Comparison of ENCODE assay signal across 8 cellular contexts in the genomic region with DNA sequence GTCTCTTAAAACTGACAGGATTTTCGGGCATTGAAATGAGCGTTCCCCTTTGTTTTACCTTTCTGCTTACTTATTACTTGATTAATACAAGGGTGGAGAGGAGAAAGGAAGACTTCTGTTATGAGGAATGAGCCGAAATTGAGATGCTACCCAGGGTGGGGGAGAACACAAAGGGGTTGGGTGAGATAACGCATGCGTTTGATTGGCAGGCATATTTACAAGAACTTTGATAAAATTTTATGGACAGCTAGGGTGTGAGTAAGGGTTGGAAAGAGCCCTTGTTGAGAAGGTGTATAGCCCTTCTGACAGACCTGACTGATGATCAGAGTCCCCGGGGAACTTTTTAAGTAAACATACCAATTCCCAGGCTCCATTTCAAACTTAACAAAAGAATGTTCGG. TPM values are rescaled to one million over a fixed set of nuclear protein-coding genes. Genes with fewer than 3 reads are reported as not detected.
DNase-seq lines count a peak whose midpoint lies in the region; ATAC-seq and TF ChIP-seq lines count a peak whose summit lies in the region.

No MANE protein-coding gene starts in this region.

- TF ChIP-seq CTCF in right lobe of liver (IDR thresholded peaks at IDR 0.05) = no peak
- TF ChIP-seq CTCF in upper lobe of right lung (IDR thresholded peaks at IDR 0.05) = no peak

- no peak for ATAC-seq in right lobe of liver
- no peak for ATAC-seq in upper lobe of right lung

- H3K27ac ChIP-seq in HUES6 (ENCODE audit: low read depth, low read length) (no peak overlapping the region), angular gyrus (ENCODE audit: low read depth, low read length) (peak overlapping the region; percentile 88), right lobe of liver (peak overlapping the region; percentile 89 to 99 (median 97)), upper lobe of right lung (peak overlapping the region; percentile 100)

- H3K9me3 ChIP-seq in ES-I3 (ENCODE audit: control insufficient read depth, insufficient read depth, low read length) (no peaks in the 10 kb centered on the region), HUES6 (ENCODE audit: control insufficient read depth, insufficient read depth, low read depth, low read length) (no peaks in the 10 kb centered on the region), right lobe of liver (no peaks in the 10 kb centered on the region), upper lobe of right lung (no peaks in the 10 kb centered on the region)

- no peak for TF ChIP-seq POLR2A in right lobe of liver (IDR thresholded peaks at IDR 0.05)

- H3K27me3 ChIP-seq in HUES6 (ENCODE audit: control insufficient read depth, insufficient read depth, low read length) (no peaks in the 10 kb centered on the region), right lobe of liver (no peaks in the 10 kb centered on the region), upper lobe of right lung (no peaks in the 10 kb centered on the region)

- intact Hi-C loops in right lobe of liver (cut with DNase I) = no loop called here
- intact Hi-C loops in upper lobe of right lung (cut with DNase I) = no loop called here

- H3K4me3 ChIP-seq in HUES6 (ENCODE audit: low read depth, low read length) (peak overlapping the region; percentile 79), right lobe of liver (peak overlapping the region; percentile 83 to 87 (median 83)), upper lobe of right lung (peak overlapping the region; percentile 89)

- peaks cover 10% of the 10 kb centered on the region; the same call in 1 of the 2 replicates for H3K4me1 ChIP-seq in ES-I3 (ENCODE audit: insufficient read depth, low read length)
- peaks cover 24% of the 10 kb centered on the region for H3K4me1 ChIP-seq in HUES6 (ENCODE audit: control insufficient read depth, insufficient read depth, low read length)
- peaks cover 0 to 36% (median 20%) of the 10 kb centered on the region in 4 donors for H3K4me1 ChIP-seq in right lobe of liver
- peaks cover 12% of the 10 kb centered on the region for H3K4me1 ChIP-seq in upper lobe of right lung

- H3K36me3 ChIP-seq in ES-I3 (ENCODE audit: insufficient read depth, low read length) (no peaks in the 10 kb centered on the region), HUES6 (ENCODE audit: control insufficient read depth, insufficient read depth, low read length) (peaks cover 19% of the 10 kb centered on the region), right lobe of liver (no peaks in the 10 kb centered on the region), upper lobe of right lung (peaks cover 6% of the 10 kb centered on the region)

- no peak for DNase-seq in right lobe of liver
- DNase-seq in upper lobe of right lung = no peak
- DNase-seq in NCI-H446 treated with DMSO at 0.1 percent for 48 hours (lab: John Stamatoyannopoulos, UW) = no peak
- DNase-seq in anterior cingulate cortex (lab: John Stamatoyannopoulos, UW) = no peak
- no peak for DNase-seq in NCI-H1694 treated with DMSO at 0.1 percent for 48 hours (lab: John Stamatoyannopoulos, UW)

- WGBS in right lobe of liver (ENCODE audit: insufficient coverage, low coverage, low lambda C conversion rate, missing lambda C conversion rate) = 0% methylated on average over 7 of the region's 7 CpGs

- H3K9ac ChIP-seq in ES-I3 (ENCODE audit: low read depth, low read length) = peak overlapping the region; percentile 96
- peak overlapping the region; percentile 95 for H3K9ac ChIP-seq in HUES6 (ENCODE audit: low read length)

RNA-seq across cellular contexts. Expression of a gene that starts 1.8 kb away (rescaled TPM):
- 10 to 100 TPM in 5 of 6 experiments, 1 to 10 TPM in 1; 9.3 to 17.5 (median 12.7) TPM for total RNA-seq in right lobe of liver
- total RNA-seq in upper lobe of right lung = 25.8 TPM
